8 cellular contexts compared by ENCODE assay signal in the genomic region with DNA sequence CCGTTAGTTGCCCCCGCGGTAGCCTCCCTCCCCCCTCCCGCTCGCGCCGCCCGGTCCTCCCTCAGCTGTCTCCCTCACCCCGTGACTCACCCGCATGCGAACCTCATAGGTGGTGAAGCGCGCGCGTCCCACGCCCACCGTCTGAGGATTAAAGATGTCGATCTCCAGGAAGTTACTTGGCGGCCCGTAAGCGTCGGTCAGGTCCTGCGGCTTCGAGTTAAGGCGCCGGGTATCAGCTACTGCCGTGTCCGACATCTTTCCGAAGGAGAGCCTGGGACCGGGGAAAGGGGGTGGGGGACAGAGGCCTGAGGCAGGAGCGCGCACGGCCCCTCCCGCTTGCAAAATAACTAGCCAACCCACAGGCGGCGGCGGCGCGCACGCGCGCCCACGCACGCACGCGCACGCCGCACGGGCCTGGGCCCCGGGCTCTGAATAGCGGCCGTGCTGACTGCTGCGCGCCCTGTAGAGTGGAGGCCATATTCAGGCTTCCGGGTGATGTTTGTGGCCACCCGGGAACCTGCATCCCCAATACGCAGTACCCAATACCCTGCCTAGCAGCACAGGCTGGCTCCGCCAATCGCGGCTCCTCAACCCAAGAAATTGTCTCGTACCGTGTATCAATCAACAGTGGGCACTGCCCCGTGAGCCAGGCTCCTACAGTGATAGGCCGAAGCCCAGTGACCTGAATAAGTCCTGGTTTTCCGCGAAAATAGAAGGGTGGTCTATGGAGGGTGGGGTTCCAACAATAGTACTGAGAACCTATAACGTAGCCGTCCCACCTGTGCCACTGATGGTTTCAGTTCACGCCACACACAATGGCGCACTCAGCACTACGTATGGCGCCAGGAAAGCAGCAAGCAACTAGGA. TPM values are rescaled to one million over a fixed set of nuclear protein-coding genes. Genes with fewer than 3 reads are reported as not detected.
DNase-seq lines count a peak whose midpoint lies in the region; ATAC-seq, FAIRE-seq and TF ChIP-seq lines count a peak whose summit lies in the region.

A gene (minus strand): TSS at position 283 of the 867 bp plus-strand sequence. CDS start 28 bp downstream, at position 255.

- H3K4me2 ChIP-seq in fibroblast of lung (ENCODE audit: extremely low read depth, insufficient read depth, low read length) = peak within 1 kb of the TSS; percentile 62

- peak within 1 kb of the TSS; percentile 63 to 86 (median 75) for H3K4me3 ChIP-seq in fibroblast of lung (replicated peaks in 1 of 4; ENCODE audit: control extremely low read depth in 1 of 4, insufficient read depth in 1 of 4, low read depth in 3 of 4, low read length in 4 of 4)

- no peaks in the 10 kb centered on the region for H3K9me3 ChIP-seq in fibroblast of lung (ENCODE audit: control insufficient read depth, insufficient read depth, low read depth, low read length)

- no peaks in the 10 kb centered on the region for H3K27me3 Mint-ChIP-seq in activated T-helper 17 cell treated with anti-CD3 and anti-CD28 coated beads, Interleukin-2, amount 50 U/mL, for 72 hours
- H3K27me3 Mint-ChIP-seq in naive thymus-derived CD8-positive, alpha-beta T cell = no peaks in the 10 kb centered on the region
- H3K27me3 Mint-ChIP-seq in stimulated activated naive B cell treated with anti-CD40 and anti-IgM and Interleukin-4, amounts not matched to agents 10 μg/mL and 1 μg/mL and 100 μg/mL, for 72 hours = peaks cover 6 to 8% of the 10 kb centered on the region in 2 donors

- peak within 1 kb of the TSS; percentile 96 for H3K27ac Mint-ChIP-seq in activated T-helper 17 cell treated with anti-CD3 and anti-CD28 coated beads, Interleukin-2, amount 50 U/mL, for 72 hours
- H3K27ac Mint-ChIP-seq in naive thymus-derived CD8-positive, alpha-beta T cell = peak within 1 kb of the TSS; percentile 85 to 99 (median 98)
- H3K27ac Mint-ChIP-seq in stimulated activated naive B cell treated with anti-CD40 and anti-IgM and Interleukin-4, amounts not matched to agents 10 μg/mL and 1 μg/mL and 100 μg/mL, for 72 hours = peak within 1 kb of the TSS; percentile 89

- peak within 1 kb of the TSS; percentile 65 for H2AFZ ChIP-seq in fibroblast of lung (ENCODE audit: low read length)

- no peaks in the 10 kb centered on the region for H3K36me3 ChIP-seq in fibroblast of lung (ENCODE audit: control insufficient read depth, insufficient read depth, low read length)

- peak; percentile 56; the same call in 1 of the 2 replicates for TF ChIP-seq POLR2A in H54 (IDR thresholded peaks at IDR 0.05; ENCODE audit: low read depth, low read length)

- no peaks in the 10 kb centered on the region for H3K4me1 ChIP-seq in fibroblast of lung (ENCODE audit: control insufficient read depth, extremely low read depth, insufficient read depth, low read length)

- POLR2A ChIA-PET in RWPE1 (lab: Yijun Ruan, JAX; ENCODE audit: low non-redundant PET) = no interaction called here
- POLR2A ChIA-PET in naive thymus-derived CD8-positive, alpha-beta T cell (lab: Charles Lee) = interaction anchor here (0.6 to 1.7 kb wide), 12 partner anchors 10 to 299 kb away, joined by 3 to 12 read pairs (median 5); a partner anchor contains a TSS

- H4K20me1 ChIP-seq in fibroblast of lung (ENCODE audit: control insufficient read depth, extremely low read depth, insufficient read depth, low read length) = no peaks in the 10 kb centered on the region

- no peaks in the 10 kb centered on the region for H3K27me3 ChIP-seq in fibroblast of lung (ENCODE audit: control insufficient read depth, insufficient read depth, low read length)

- TF ChIP-seq CTCF in RWPE1 (conservative IDR thresholded peaks at IDR 0.05; ENCODE audit: low read depth) (no peak), fibroblast of lung (conservative IDR thresholded peaks at IDR 0.05 in 1 of 2, IDR thresholded peaks at IDR 0.05 in 1 of 2; ENCODE audit: low read depth in 1 of 2, low read length in 2 of 2) (no peak)

- peaks cover 26% of the 10 kb centered on the region for H3K79me2 ChIP-seq in fibroblast of lung (ENCODE audit: control insufficient read depth, insufficient read depth, low read length)

- peak; percentile 95 for ATAC-seq in activated T-helper 17 cell treated with anti-CD3 and anti-CD28 coated beads, Interleukin-2, amount 50 U/mL, for 72 hours (replicated peaks)
- ATAC-seq in naive thymus-derived CD8-positive, alpha-beta T cell = peak; percentile 90 to 95
- peak; percentile 94 to 96 for ATAC-seq in stimulated activated naive B cell treated with anti-CD40 and anti-IgM and Interleukin-4, amounts not matched to agents 10 μg/mL and 1 μg/mL and 100 μg/mL, for 72 hours (replicated peaks)

- peak; percentile 95 for FAIRE-seq in H54 (lab: Jason Lieb, UNC)

- H3K27ac ChIP-seq in RWPE1 (peak within 1 kb of the TSS; percentile 87), fibroblast of lung (ENCODE audit: insufficient read depth, low read length) (peak within 1 kb of the TSS; percentile 82)

- DNase-seq in ELF-1 (ENCODE audit: low read depth, low spot score) (peak; percentile 99), H54 (ENCODE audit: insufficient read length, low spot score) (peak; percentile 76), LoVo (ENCODE audit: low spot score) (peak; percentile 81), RWPE1 (ENCODE audit: low spot score) (peak; percentile 84), fibroblast of lung (ENCODE audit: low read depth in 2 of 2) (peak; percentile 95 to 96)
- DNase-seq in naive thymus-derived CD8-positive, alpha-beta T cell = peak; percentile 69 to 94 (median 88)
- peak; percentile 88 for DNase-seq in stimulated activated naive B cell treated with anti-CD40 and anti-IgM and Interleukin-4, amounts not matched to agents 10 μg/mL and 1 μg/mL and 100 μg/mL, for 72 hours

- CTCF ChIA-PET in RWPE1 (lab: Yijun Ruan, JAX) = no interaction called here

- H3K4me1 Mint-ChIP-seq in activated T-helper 17 cell treated with anti-CD3 and anti-CD28 coated beads, Interleukin-2, amount 50 U/mL, for 72 hours = peaks cover 11% of the 10 kb centered on the region
- H3K4me1 Mint-ChIP-seq in naive thymus-derived CD8-positive, alpha-beta T cell = peaks cover 16 to 28% (median 22%) of the 10 kb centered on the region in 4 donors
- peaks cover 7 to 18% of the 10 kb centered on the region in 2 donors for H3K4me1 Mint-ChIP-seq in stimulated activated naive B cell treated with anti-CD40 and anti-IgM and Interleukin-4, amounts not matched to agents 10 μg/mL and 1 μg/mL and 100 μg/mL, for 72 hours

- H3K4me3 Mint-ChIP-seq in activated T-helper 17 cell treated with anti-CD3 and anti-CD28 coated beads, Interleukin-2, amount 50 U/mL, for 72 hours = peak within 1 kb of the TSS; percentile 99
- H3K4me3 Mint-ChIP-seq in naive thymus-derived CD8-positive, alpha-beta T cell = peak within 1 kb of the TSS; percentile 84 to 97 (median 96)
- H3K4me3 Mint-ChIP-seq in stimulated activated naive B cell treated with anti-CD40 and anti-IgM and Interleukin-4, amounts not matched to agents 10 μg/mL and 1 μg/mL and 100 μg/mL, for 72 hours = peak within 1 kb of the TSS; percentile 93 to 99

- no peaks in the 10 kb centered on the region for H3K9me3 Mint-ChIP-seq in activated T-helper 17 cell treated with anti-CD3 and anti-CD28 coated beads, Interleukin-2, amount 50 U/mL, for 72 hours
- H3K9me3 Mint-ChIP-seq in naive thymus-derived CD8-positive, alpha-beta T cell = no peaks in the 10 kb centered on the region
- H3K9me3 Mint-ChIP-seq in stimulated activated naive B cell treated with anti-CD40 and anti-IgM and Interleukin-4, amounts not matched to agents 10 μg/mL and 1 μg/mL and 100 μg/mL, for 72 hours = no peaks in the 10 kb centered on the region

- peak within 1 kb of the TSS; percentile 67 for H3K9ac ChIP-seq in fibroblast of lung (ENCODE audit: insufficient read depth, low read length)

- H3K36me3 Mint-ChIP-seq in activated T-helper 17 cell treated with anti-CD3 and anti-CD28 coated beads, Interleukin-2, amount 50 U/mL, for 72 hours (ENCODE audit: low read depth) = peaks cover 21% of the 10 kb centered on the region
- peaks cover 0 to 12% (median 0%) of the 10 kb centered on the region in 3 donors for H3K36me3 Mint-ChIP-seq in naive thymus-derived CD8-positive, alpha-beta T cell
- peaks cover 3 to 4% of the 10 kb centered on the region in 2 donors for H3K36me3 Mint-ChIP-seq in stimulated activated naive B cell treated with anti-CD40 and anti-IgM and Interleukin-4, amounts not matched to agents 10 μg/mL and 1 μg/mL and 100 μg/mL, for 72 hours

RNA-seq across cellular contexts. Expression of the gene that starts here (rescaled TPM):
- 10 to 100 TPM; 47.2 to 49.0 TPM for total RNA-seq in activated T-helper 17 cell treated with anti-CD3 and anti-CD28 coated beads, Interleukin-2, amount 50 U/mL, for 72 hours
- 50.3 and 80.8 TPM in 2 replicates for total RNA-seq in fibroblast of lung
- 84.6 and 84.7 TPM in 2 replicates for polyA plus RNA-seq in fibroblast of lung
- polyA plus RNA-seq in fibroblast of lung (2012) = 81.2 and 86.9 TPM in 2 replicates
- 129 and 135 TPM in 2 replicates for polyA minus RNA-seq in fibroblast of lung (ENCODE audit: low replicate concordance)
- total RNA-seq in naive thymus-derived CD8-positive, alpha-beta T cell = 10 to 100 TPM; 27.9 to 29.8 TPM
- polyA plus RNA-seq in naive thymus-derived CD8-positive, alpha-beta T cell = 1 to 10 TPM; 2.4 to 4.2 (median 3.7) TPM

Comparison
In these comparisons a context has a peak if more than half of its experiments do, and no peak if none do; other contexts are left out.
1. Peak in every context shown above with its lines: DNase-seq, ATAC-seq, H3K4me3 ChIP-seq and H3K27ac ChIP-seq.
2. RNA of the gene that starts here (polyA plus RNA-seq): 81.2 to 86.9 TPM in fibroblast of lung; 2.4 to 4.2 TPM in naive thymus-derived CD8-positive, alpha-beta T cell; every median in the first group is over 10 times any median in the second.